ENCODE assay signal across 9 cellular contexts in the genomic region with DNA sequence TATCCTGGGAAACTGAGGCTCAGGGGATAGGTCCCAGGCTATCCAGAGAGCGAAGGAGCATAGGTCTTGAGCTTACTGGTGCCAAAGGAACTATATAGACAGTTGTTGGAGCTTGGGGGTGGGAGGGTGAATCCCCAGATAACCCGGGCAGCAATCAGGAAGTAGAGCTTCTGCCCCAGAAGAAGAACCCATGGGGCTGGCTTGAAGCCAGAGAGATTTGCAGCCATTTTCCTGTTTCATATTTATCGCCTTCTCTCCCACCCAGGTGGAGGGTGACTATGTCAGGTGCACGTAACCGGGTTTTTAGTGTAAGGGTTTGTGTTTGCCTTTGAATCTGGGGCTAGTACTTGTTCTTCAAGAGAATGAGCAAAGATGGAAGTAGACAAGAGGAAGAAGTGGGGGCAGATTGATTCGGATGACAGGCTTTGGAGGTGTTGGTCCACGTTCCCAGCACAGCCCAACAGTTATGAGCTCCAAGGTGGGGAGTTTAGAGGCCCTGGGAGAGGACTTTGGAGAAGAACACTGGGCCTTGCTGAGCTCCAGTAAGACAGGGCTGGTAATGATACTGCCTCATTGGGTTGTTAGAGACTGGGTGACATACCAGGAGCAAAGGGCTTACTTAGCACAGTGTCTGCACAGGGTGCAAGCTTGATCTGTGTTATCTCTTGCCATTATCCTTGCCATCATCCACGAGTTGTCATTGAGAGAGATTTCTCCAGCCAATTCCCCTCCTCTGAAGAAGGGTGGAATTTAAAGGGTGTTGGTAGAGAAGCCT.
DNase-seq lines count a peak whose midpoint lies in the region; ATAC-seq and TF ChIP-seq lines count a peak whose summit lies in the region.
"Had no signal": no experiment of that assay in that cellular context is flagged by ENCODE, and none has a peak within 500 bp of the region (broad histone marks: within the 10 kb centered on the region; RNA-seq: fewer than 3 reads in every experiment).

No MANE protein-coding gene starts in this region.

- H3K27me3 Mint-ChIP-seq in activated CD4-positive, alpha-beta T cell treated with anti-CD3 and anti-CD28 coated beads for 36 hours: no peaks in the 10 kb centered on the region
- H3K27me3 Mint-ChIP-seq in activated CD4-positive, alpha-beta memory T cell treated with anti-CD3 and anti-CD28 coated beads for 36 hours: no peaks in the 10 kb centered on the region

- H3K4me3 Mint-ChIP-seq in activated CD4-positive, alpha-beta T cell treated with anti-CD3 and anti-CD28 coated beads for 36 hours: no peak overlapping the region
- H3K4me3 Mint-ChIP-seq in activated CD4-positive, alpha-beta memory T cell treated with anti-CD3 and anti-CD28 coated beads for 36 hours: no peak overlapping the region

- TF ChIP-seq CTCF in psoas muscle (IDR thresholded peaks at IDR 0.05): no peak

- H3K4me2 ChIP-seq in Karpas-422 (ENCODE audit: low read depth, low read length, poor library complexity, severe bottlenecking): peak overlapping the region; percentile 18

- H3K9ac ChIP-seq in Karpas-422 (ENCODE audit: low read length): peak overlapping the region; percentile 3; the same call in 1 of the 2 replicates

- DNase-seq in activated CD4-positive, alpha-beta T cell treated with anti-CD3 and anti-CD28 coated beads for 36 hours: peak; percentile 56
- DNase-seq in activated CD4-positive, alpha-beta T cell treated with anti-CD3 and anti-CD28 coated beads for 4 hours: no peak
- DNase-seq in Karpas-422: peak; percentile 72
- DNase-seq in activated CD4-positive, alpha-beta memory T cell treated with anti-CD3 and anti-CD28 coated beads for 36 hours: peak; percentile 55
- DNase-seq in psoas muscle: no peak
- DNase-seq in EL: no peak
- DNase-seq in NCI-H524 (lab: John Stamatoyannopoulos, UW): no peak
- DNase-seq: retina had no signal

- H4K20me1 ChIP-seq in Karpas-422 (ENCODE audit: insufficient read depth, low read depth, low read length): no peaks in the 10 kb centered on the region

- H3K27ac ChIP-seq in Karpas-422 (ENCODE audit: low read length): peak overlapping the region; percentile 99
- peak overlapping the region; percentile 1 for H3K27ac ChIP-seq in psoas muscle

- intact Hi-C loops in activated CD4-positive, alpha-beta T cell treated with anti-CD3 and anti-CD28 coated beads for 36 hours (cut with DNase I, micrococcal nuclease): loop anchor here (1.0 to 5.0 kb wide), 4 partner anchors 73 to 148 kb away; partner anchors contain the start of gene CCDC182 (in 1 of the 2)
- intact Hi-C loops in activated CD4-positive, alpha-beta memory T cell treated with anti-CD3 and anti-CD28 coated beads for 36 hours (cut with micrococcal nuclease): loop anchor here (1.0 to 5.0 kb wide), 7 partner anchors 47 to 357 kb away; partner anchors contain the start of gene MSI2
- intact Hi-C loops in psoas muscle (cut with DNase I): loop anchor here (2.0 to 10.0 kb wide), 5 partner anchors 71 to 465 kb away; no protein-coding TSS in a partner anchor

- H3K4me3 ChIP-seq in Karpas-422 (ENCODE audit: low read length): no peak overlapping the region
- no peak overlapping the region for H3K4me3 ChIP-seq in psoas muscle

- H3K36me3 ChIP-seq in Karpas-422 (ENCODE audit: insufficient read depth, low read length): 0 out of 2 replicates have a peak, but pooled peaks cover 3% of the 10 kb centered on the region
- no peaks in the 10 kb centered on the region for H3K36me3 ChIP-seq in psoas muscle (ENCODE audit: insufficient read depth in 1 of 2, low read depth in 1 of 2)

- H2AFZ ChIP-seq in Karpas-422 (ENCODE audit: low read length): no peak overlapping the region

- peaks cover 7% of the 10 kb centered on the region for H3K9me3 Mint-ChIP-seq in activated CD4-positive, alpha-beta T cell treated with anti-CD3 and anti-CD28 coated beads for 36 hours (ENCODE audit: low read depth)
- H3K9me3 Mint-ChIP-seq in activated CD4-positive, alpha-beta memory T cell treated with anti-CD3 and anti-CD28 coated beads for 36 hours: peaks cover 10% of the 10 kb centered on the region

- peaks cover 5% of the 10 kb centered on the region; the same call in 1 of the 2 replicates for H3K79me2 ChIP-seq in Karpas-422 (ENCODE audit: low read length)

- H3K27me3 ChIP-seq in Karpas-422 (ENCODE audit: low read length): no peaks in the 10 kb centered on the region
- no peaks in the 10 kb centered on the region for H3K27me3 ChIP-seq in psoas muscle (ENCODE audit: insufficient read depth in 3 of 3, low read length in 2 of 3)

- POLR2A ChIA-PET in activated CD4-positive, alpha-beta T cell treated with anti-CD3 and anti-CD28 coated beads for 36 hours (lab: Charles Lee): no interaction called here
- POLR2A ChIA-PET in activated CD4-positive, alpha-beta memory T cell treated with anti-CD3 and anti-CD28 coated beads for 36 hours (lab: Charles Lee): interaction anchor here (1.0 kb wide), 1 partner anchor 47 kb away, joined by 3 read pairs; no protein-coding TSS in a partner anchor

- H3K4me1 Mint-ChIP-seq in activated CD4-positive, alpha-beta T cell treated with anti-CD3 and anti-CD28 coated beads for 36 hours: peaks cover 67% of the 10 kb centered on the region
- peaks cover 69% of the 10 kb centered on the region for H3K4me1 Mint-ChIP-seq in activated CD4-positive, alpha-beta memory T cell treated with anti-CD3 and anti-CD28 coated beads for 36 hours (ENCODE audit: low read depth)

- no peaks in the 10 kb centered on the region for H3K9me2 ChIP-seq in Karpas-422 (replicated peaks; ENCODE audit: insufficient read depth, low read length)

- H3K27ac Mint-ChIP-seq in activated CD4-positive, alpha-beta T cell treated with anti-CD3 and anti-CD28 coated beads for 36 hours: peak overlapping the region; percentile 97
- peak overlapping the region; percentile 90 for H3K27ac Mint-ChIP-seq in activated CD4-positive, alpha-beta memory T cell treated with anti-CD3 and anti-CD28 coated beads for 36 hours

- H3K4me1 ChIP-seq in Karpas-422 (ENCODE audit: low read length) (peaks cover 78% of the 10 kb centered on the region), psoas muscle (peaks cover 23% of the 10 kb centered on the region)

- CTCF ChIA-PET in activated CD4-positive, alpha-beta T cell treated with anti-CD3 and anti-CD28 coated beads for 36 hours (lab: Charles Lee): interaction anchor here (0.6 to 4.3 kb wide), 5 partner anchors 32 to 356 kb away, joined by 3 to 23 read pairs (median 3); no protein-coding TSS in a partner anchor
- CTCF ChIA-PET in activated CD4-positive, alpha-beta memory T cell treated with anti-CD3 and anti-CD28 coated beads for 36 hours (lab: Charles Lee): interaction anchor here (0.7 to 10.6 kb wide), 9 partner anchors 13 to 234 kb away, joined by 3 to 144 read pairs (median 5); no protein-coding TSS in a partner anchor

- no peaks in the 10 kb centered on the region for H3K9me3 ChIP-seq in Karpas-422 (ENCODE audit: low read length)
- no peaks in the 10 kb centered on the region for H3K9me3 ChIP-seq in psoas muscle

- H3K36me3 Mint-ChIP-seq in activated CD4-positive, alpha-beta T cell treated with anti-CD3 and anti-CD28 coated beads for 36 hours (ENCODE audit: low read depth): peaks cover 11% of the 10 kb centered on the region
- H3K36me3 Mint-ChIP-seq in activated CD4-positive, alpha-beta memory T cell treated with anti-CD3 and anti-CD28 coated beads for 36 hours: peaks cover 4% of the 10 kb centered on the region

- peak; percentile 22 for ATAC-seq in activated CD4-positive, alpha-beta T cell treated with anti-CD3 and anti-CD28 coated beads for 36 hours
- no peak for ATAC-seq in psoas muscle
- no peak for ATAC-seq in HG02623 (IDR thresholded peaks at IDR 0.05; ENCODE audit: unreplicated experiment)

- WGBS in psoas muscle, 3 donors: 87 to 95% (median 89%) methylated on average over 8 of the region's 8 CpGs

Comparison
In these comparisons a context has a peak if more than half of its experiments do, and no peak if none do; other contexts are left out.
1. DNase-seq: peak in activated CD4-positive, alpha-beta T cell treated with anti-CD3 and anti-CD28 coated beads for 36 hours (single experiment), Karpas-422 (single experiment) and activated CD4-positive, alpha-beta memory T cell treated with anti-CD3 and anti-CD28 coated beads for 36 hours (single experiment); none in activated CD4-positive, alpha-beta T cell treated with anti-CD3 and anti-CD28 coated beads for 4 hours (0 of 2), psoas muscle (0 of 2), EL (single experiment) and NCI-H524 (0 of 2).